In the genomic region with DNA sequence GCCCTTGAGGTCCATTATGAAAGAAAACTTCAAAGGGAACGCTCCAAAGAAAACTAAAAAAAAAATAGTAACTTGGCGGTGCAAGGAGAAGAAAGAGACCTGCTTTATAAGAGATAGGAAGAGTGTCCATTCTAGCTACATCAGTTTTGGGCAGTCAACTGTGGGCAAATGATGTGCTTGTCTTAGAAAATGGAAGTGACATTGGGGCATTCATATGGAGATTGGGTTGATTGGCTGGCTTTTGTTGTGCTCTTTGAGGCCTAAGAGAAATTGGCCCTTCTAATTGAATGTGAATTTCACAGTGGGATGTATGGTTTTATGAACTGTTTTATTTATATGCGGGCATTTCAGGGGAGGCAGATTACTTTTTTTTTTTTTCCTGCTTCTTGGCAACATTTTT, we compare ENCODE assay signal across 20 cellular contexts. TPM values are rescaled to one million over a fixed set of nuclear protein-coding genes. Genes with fewer than 3 reads are reported as not detected.
"Had no signal": no experiment of that assay in that cellular context is flagged by ENCODE, and none has a peak within 500 bp of the region (broad histone marks: within the 10 kb centered on the region; RNA-seq: fewer than 3 reads in every experiment).

No MANE protein-coding gene starts in this region.

- H3K27me3 ChIP-seq: ascending aorta, breast epithelium, gastroesophageal sphincter, heart right ventricle, right atrium auricular region had no signal

- H3K27ac Mint-ChIP-seq: activated naive CD4-positive, alpha-beta T cell treated with anti-CD3 and anti-CD28 coated beads, Interleukin-2, amount 50 U/mL, for 24 hours; nephron progenitor cell had no signal

- H3K36me3 ChIP-seq: ascending aorta, breast epithelium, gastroesophageal sphincter, heart right ventricle, right atrium auricular region, WERI-Rb-1 had no signal

- H3K27ac ChIP-seq: ascending aorta, breast epithelium, gastroesophageal sphincter, heart right ventricle, right atrium auricular region, WERI-Rb-1 had no signal

- H3K9me3 Mint-ChIP-seq: activated naive CD4-positive, alpha-beta T cell treated with anti-CD3 and anti-CD28 coated beads, Interleukin-2, amount 50 U/mL, for 24 hours; nephron progenitor cell had no signal

- H3K4me1 ChIP-seq: ascending aorta, breast epithelium had no signal

- ATAC-seq: esophagus mucosa, gastroesophageal sphincter had no signal

- H3K9me3 ChIP-seq: ascending aorta, breast epithelium, gastroesophageal sphincter, heart right ventricle, right atrium auricular region had no signal

- H3K4me3 Mint-ChIP-seq: activated naive CD4-positive, alpha-beta T cell treated with anti-CD3 and anti-CD28 coated beads, Interleukin-2, amount 50 U/mL, for 24 hours; nephron progenitor cell had no signal

- DNase-seq: activated CD4-positive, alpha-beta T cell treated with anti-CD3 and anti-CD28 coated beads, Interleukin-2, amount 50 U/mL, for 48 hours; activated gamma-delta T cell; cerebellar nuclear complex; cortex of kidney; heart right ventricle; nephron progenitor cell; occipital lobe; posterior cingulate gyrus; stimulated activated CD4-positive, alpha-beta T cell treated with anti-CD3 and anti-CD28 coated beads, Interleukin-12 subunit alpha, Interleukin-12 subunit beta, amount 100 ng/mL, for 4 hours; stimulated activated CD4-positive, alpha-beta T cell treated with anti-CD3 and anti-CD28 coated beads, Interleukin-1b, Interleukin-23, amount 100 ng/mL, for 48 hours; stimulated activated CD8-positive, alpha-beta memory T cell treated with anti-CD3 and anti-CD28 coated beads, Interleukin-4, amount 100 ng/mL, for 48 hours; stimulated activated naive CD4-positive, alpha-beta T cell; WERI-Rb-1 had no signal

- H3K27me3 Mint-ChIP-seq: activated naive CD4-positive, alpha-beta T cell treated with anti-CD3 and anti-CD28 coated beads, Interleukin-2, amount 50 U/mL, for 24 hours had no signal

- H3K4me3 ChIP-seq: ascending aorta, breast epithelium, gastroesophageal sphincter, heart right ventricle, lung, right atrium auricular region had no signal

RNA-seq across cellular contexts. Expression of gene UBE2T, which starts 20.0 kb away (rescaled TPM):
- total RNA-seq: ascending aorta had no signal
